8 cellular contexts compared by ENCODE assay signal in genomic region chr19:2166741-2167738, GRCh38. TPM values are rescaled to one million over a fixed set of nuclear protein-coding genes. Genes with fewer than 3 reads are reported as not detected.
DNase-seq lines count a peak whose midpoint lies in the region; ATAC-seq and TF ChIP-seq lines count a peak whose summit lies in the region.

No MANE protein-coding gene starts in this region.

- ATAC-seq in activated naive CD8-positive, alpha-beta T cell treated with anti-CD3 and anti-CD28 coated beads, Interleukin-2, amount 50 U/mL, for 24 hours: no peak
- ATAC-seq in stimulated activated naive CD8-positive, alpha-beta T cell treated with anti-CD3 and anti-CD28 coated beads, Interleukin-15, amount 100 ng/mL, for 72 hours: no peak

- H3K27ac ChIP-seq in HL-60 (replicated peaks): peak overlapping the region; percentile 82

- peak overlapping the region; percentile 34 for H3K4me3 ChIP-seq in BE2C (ENCODE audit: low read depth, low read length)
- peak overlapping the region; percentile 13 for H3K4me3 ChIP-seq in HL-60 (replicated peaks; ENCODE audit: insufficient read depth, low read length)

- H3K27me3 Mint-ChIP-seq in activated naive CD8-positive, alpha-beta T cell treated with anti-CD3 and anti-CD28 coated beads, Interleukin-2, amount 50 U/mL, for 24 hours: no peaks in the 10 kb centered on the region
- H3K27me3 Mint-ChIP-seq in stimulated activated naive CD8-positive, alpha-beta T cell treated with anti-CD3 and anti-CD28 coated beads, Interleukin-15, amount 100 ng/mL, for 72 hours: no peaks in the 10 kb centered on the region

- H3K36me3 Mint-ChIP-seq in activated naive CD8-positive, alpha-beta T cell treated with anti-CD3 and anti-CD28 coated beads, Interleukin-2, amount 50 U/mL, for 24 hours (ENCODE audit: low read depth): peaks cover 27% of the 10 kb centered on the region

- no peaks in the 10 kb centered on the region for H3K27me3 ChIP-seq in BE2C
- H3K27me3 ChIP-seq in HL-60 (ENCODE audit: insufficient read depth, poor library complexity, severe bottlenecking): no peaks in the 10 kb centered on the region

- DNase-seq in BE2C (peak; percentile 90), HL-60 (ENCODE audit: low read depth in 1 of 2, low spot score in 1 of 2) (no peak), iPS-NIHi11 (ENCODE audit: low spot score) (peak; percentile 23), SW480 (ENCODE audit: low spot score) (no peak), GDM1 (lab: John Stamatoyannopoulos, UW) (no peak)
- DNase-seq in activated naive CD8-positive, alpha-beta T cell treated with anti-CD3 and anti-CD28 coated beads, Interleukin-2, amount 50 U/mL, for 24 hours: no peak
- DNase-seq in stimulated activated naive CD8-positive, alpha-beta T cell treated with anti-CD3 and anti-CD28 coated beads, Interleukin-15, amount 100 ng/mL, for 72 hours: no peak
- DNase-seq in activated CD8-positive, alpha-beta memory T cell treated with anti-CD3 and anti-CD28 coated beads, Interleukin-2, amount 50 U/mL, for 4 hours: no peak

- H3K9me3 Mint-ChIP-seq in activated naive CD8-positive, alpha-beta T cell treated with anti-CD3 and anti-CD28 coated beads, Interleukin-2, amount 50 U/mL, for 24 hours: no peaks in the 10 kb centered on the region
- no peaks in the 10 kb centered on the region for H3K9me3 Mint-ChIP-seq in stimulated activated naive CD8-positive, alpha-beta T cell treated with anti-CD3 and anti-CD28 coated beads, Interleukin-15, amount 100 ng/mL, for 72 hours

- peak overlapping the region; percentile 99 for H3K27ac Mint-ChIP-seq in activated naive CD8-positive, alpha-beta T cell treated with anti-CD3 and anti-CD28 coated beads, Interleukin-2, amount 50 U/mL, for 24 hours
- peak overlapping the region in 1 of 2 donors; percentile 61 for H3K27ac Mint-ChIP-seq in stimulated activated naive CD8-positive, alpha-beta T cell treated with anti-CD3 and anti-CD28 coated beads, Interleukin-15, amount 100 ng/mL, for 72 hours

- TF ChIP-seq CTCF in BE2C (IDR thresholded peaks at IDR 0.05; ENCODE audit: low read depth, low read length) (no peak), HL-60 (IDR thresholded peaks at IDR 0.05; ENCODE audit: insufficient read depth, low read length) (no peak)

- H3K9me3 ChIP-seq in BE2C: no peaks in the 10 kb centered on the region

- peak overlapping the region; percentile 97 for H3K4me3 Mint-ChIP-seq in activated naive CD8-positive, alpha-beta T cell treated with anti-CD3 and anti-CD28 coated beads, Interleukin-2, amount 50 U/mL, for 24 hours
- H3K4me3 Mint-ChIP-seq in stimulated activated naive CD8-positive, alpha-beta T cell treated with anti-CD3 and anti-CD28 coated beads, Interleukin-15, amount 100 ng/mL, for 72 hours: peak overlapping the region; percentile 85 to 96

- peaks cover 72% of the 10 kb centered on the region for H3K4me1 Mint-ChIP-seq in activated naive CD8-positive, alpha-beta T cell treated with anti-CD3 and anti-CD28 coated beads, Interleukin-2, amount 50 U/mL, for 24 hours
- H3K4me1 Mint-ChIP-seq in stimulated activated naive CD8-positive, alpha-beta T cell treated with anti-CD3 and anti-CD28 coated beads, Interleukin-15, amount 100 ng/mL, for 72 hours: peaks cover 67% of the 10 kb centered on the region

- H3K4me1 ChIP-seq in BE2C: peaks cover 41% of the 10 kb centered on the region

- H3K36me3 ChIP-seq in BE2C: peaks cover 3% of the 10 kb centered on the region; the same call in 1 of the 2 replicates

RNA-seq across cellular contexts. Expression of gene DOT1L, which starts 3.3 kb away (rescaled TPM):
- polyA plus RNA-seq in BE2C (2012; ENCODE audit: insufficient read depth, insufficient read length, low read depth): 84.6 TPM

RNA-seq across cellular contexts. Expression of gene AP3D1, which starts 15.7 kb away (rescaled TPM):
- polyA plus RNA-seq in BE2C (2012; ENCODE audit: insufficient read depth, insufficient read length, low read depth): 254 TPM

Comparison
In these comparisons a context has a peak if more than half of its experiments do, and no peak if none do; other contexts are left out.
1. DNase-seq: peak in BE2C (single experiment) and iPS-NIHi11 (single experiment); none in HL-60 (0 of 2), activated naive CD8-positive, alpha-beta T cell treated with anti-CD3 and anti-CD28 coated beads, Interleukin-2, amount 50 U/mL, for 24 hours (single experiment), stimulated activated naive CD8-positive, alpha-beta T cell treated with anti-CD3 and anti-CD28 coated beads, Interleukin-15, amount 100 ng/mL, for 72 hours (0 of 2), SW480 (single experiment), activated CD8-positive, alpha-beta memory T cell treated with anti-CD3 and anti-CD28 coated beads, Interleukin-2, amount 50 U/mL, for 4 hours (single experiment) and GDM1 (single experiment).